In the genomic region with DNA sequence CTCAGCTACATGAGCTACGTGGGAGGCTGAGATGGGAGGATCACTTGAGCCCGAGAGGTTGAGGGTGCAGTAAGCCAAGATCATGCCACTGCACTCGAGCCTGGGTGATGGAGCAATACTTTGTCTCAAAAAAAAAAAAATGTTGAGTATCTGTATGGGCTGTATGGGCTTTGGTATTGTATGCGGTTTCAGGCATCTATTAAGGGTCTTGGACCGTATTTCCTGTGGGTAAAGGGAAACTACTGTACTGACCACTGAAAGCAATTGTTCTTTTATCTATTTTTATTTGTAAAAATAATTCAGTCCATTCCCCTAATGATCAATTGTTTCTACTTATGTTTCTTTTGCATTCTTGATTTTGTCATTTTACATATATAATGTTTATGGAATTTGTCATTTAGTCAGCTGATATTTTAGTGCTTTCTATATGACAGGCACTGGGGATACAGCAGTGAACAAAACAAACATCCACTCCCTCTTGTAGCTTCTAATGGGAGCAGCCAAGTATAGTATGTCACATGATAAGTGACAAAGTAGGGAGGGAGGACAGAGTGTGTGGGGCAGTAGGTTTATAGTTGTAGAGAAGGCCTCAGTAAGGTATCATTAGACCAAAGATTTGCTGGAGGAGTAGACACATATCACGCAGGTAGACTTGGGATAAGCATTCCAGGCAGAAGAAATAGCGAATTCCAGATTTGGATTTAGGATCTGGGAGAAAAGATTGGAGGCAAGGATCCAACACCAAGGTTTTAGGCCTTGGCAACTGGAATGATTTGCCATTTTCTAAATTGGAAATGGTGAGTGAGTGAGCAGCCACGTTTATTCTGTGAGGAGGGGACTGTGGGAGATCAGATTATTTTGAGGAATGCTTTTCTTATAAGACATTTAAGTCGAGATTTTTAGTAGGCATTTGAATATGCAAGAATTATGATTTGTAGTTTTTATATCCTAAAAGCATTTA, we compare ENCODE assay signal across 11 cellular contexts. TPM values are rescaled to one million over a fixed set of nuclear protein-coding genes. Genes with fewer than 3 reads are reported as not detected.
A peak's percentile ranks its signal among the peaks of the same experiment; 100 is the strongest.
DNase-seq lines count a peak whose midpoint lies in the region; ATAC-seq and TF ChIP-seq lines count a peak whose summit lies in the region.
"Had no signal": no experiment of that assay in that cellular context is flagged by ENCODE, and none has a peak within 500 bp of the region (broad histone marks: within the 10 kb centered on the region; RNA-seq: fewer than 3 reads in every experiment).

No MANE protein-coding gene starts in this region.

- H3K9me3 ChIP-seq in cardiac muscle cell (ENCODE audit: low read depth) = no peaks in the 10 kb centered on the region
- H3K9me3 ChIP-seq in MM.1S (replicated peaks; ENCODE audit: insufficient read depth, low read length) = no peaks in the 10 kb centered on the region
- no peaks in the 10 kb centered on the region for H3K9me3 ChIP-seq in suprapubic skin
- H3K9me3 ChIP-seq: Peyer's patch, thoracic aorta had no signal

- TF ChIP-seq CTCF in CD14-positive monocyte (IDR thresholded peaks at IDR 0.05) (no peak), cardiac muscle cell (IDR thresholded peaks at IDR 0.05; ENCODE audit: low read depth, low read length) (no peak), MM.1S (IDR thresholded peaks at IDR 0.05; ENCODE audit: low read length) (no peak), suprapubic skin (IDR thresholded peaks at IDR 0.05) (no peak)

- no peak for DNase-seq in CD14-positive monocyte (ENCODE audit: low spot score)
- DNase-seq in cardiac muscle cell (ENCODE audit: low read depth in 1 of 2, low spot score in 1 of 2) = peak in 1 of 2 donors; percentile 18
- no peak for DNase-seq in MM.1S
- no peak for DNase-seq in suprapubic skin (ENCODE audit: low spot score in 2 of 2)
- DNase-seq in NCI-H2171 treated with DMSO at 0.1 percent for 48 hours (lab: John Stamatoyannopoulos, UW) = no peak
- no peak for DNase-seq in NCI-H524 (lab: John Stamatoyannopoulos, UW)
- DNase-seq: activated gamma-delta T cell treated with Interleukin-2 at 50 U/mL for 16 hours had no signal

- no peaks in the 10 kb centered on the region for H4K20me1 ChIP-seq in MM.1S (ENCODE audit: insufficient read depth, low read length)

- peaks cover 54% of the 10 kb centered on the region for H3K79me2 ChIP-seq in MM.1S (ENCODE audit: low read length)

- H3K27me3 ChIP-seq in cardiac muscle cell = no peaks in the 10 kb centered on the region
- H3K27me3 ChIP-seq in MM.1S (replicated peaks; ENCODE audit: insufficient read depth, low read length) = no peaks in the 10 kb centered on the region
- no peaks in the 10 kb centered on the region for H3K27me3 ChIP-seq in suprapubic skin
- H3K27me3 ChIP-seq: Peyer's patch had no signal

- H3K4me2 ChIP-seq in MM.1S (ENCODE audit: low read depth, low read length) = no peak overlapping the region

- H3K36me3 Mint-ChIP-seq in CD14-positive monocyte = peaks cover 16 to 31% of the 10 kb centered on the region in 2 donors

- H3K27me3 Mint-ChIP-seq in CD14-positive monocyte (ENCODE audit: low read depth in 3 of 3) = no peaks in the 10 kb centered on the region

- no peak overlapping the region for H2AFZ ChIP-seq in MM.1S (ENCODE audit: low read length)

- H3K27ac ChIP-seq in cardiac muscle cell = peak overlapping the region; percentile 49
- no peak overlapping the region for H3K27ac ChIP-seq in MM.1S (ENCODE audit: low read length)
- no peak overlapping the region for H3K27ac ChIP-seq in suprapubic skin
- H3K27ac ChIP-seq: thoracic aorta had no signal

- intact Hi-C loops in CD14-positive monocyte (cut with micrococcal nuclease) = no loop called here

- TF ChIP-seq EP300 in suprapubic skin (IDR thresholded peaks at IDR 0.05) = no peak

- H3F3A ChIP-seq in MM.1S (ENCODE audit: insufficient read depth, low read length) = no peaks in the 10 kb centered on the region

- H3K9ac ChIP-seq in MM.1S (ENCODE audit: low read length) = no peak overlapping the region

- ATAC-seq in GM19468 (IDR thresholded peaks at IDR 0.05; ENCODE audit: extremely low read depth, unreplicated experiment) (peak; percentile 82), HG03378 (IDR thresholded peaks at IDR 0.05; ENCODE audit: unreplicated experiment) (peak; percentile 78)

- no peaks in the 10 kb centered on the region for H3K9me2 ChIP-seq in MM.1S (replicated peaks; ENCODE audit: insufficient read depth, low read length)

- TF ChIP-seq POLR2A in suprapubic skin (IDR thresholded peaks at IDR 0.05) = no peak

- no peaks in the 10 kb centered on the region for H3K9me3 Mint-ChIP-seq in CD14-positive monocyte

- H3K27ac Mint-ChIP-seq in CD14-positive monocyte = peak overlapping the region; percentile 8 to 87 (median 66)

- H3K4me3 ChIP-seq in cardiac muscle cell (no peak overlapping the region), MM.1S (ENCODE audit: low read length) (no peak overlapping the region), suprapubic skin (no peak overlapping the region)
- H3K4me3 ChIP-seq: Peyer's patch, thoracic aorta had no signal

- no peaks in the 10 kb centered on the region for H3K36me3 ChIP-seq in cardiac muscle cell
- no peaks in the 10 kb centered on the region for H3K36me3 ChIP-seq in MM.1S (replicated peaks; ENCODE audit: insufficient read depth, low read length)
- H3K36me3 ChIP-seq in suprapubic skin = peaks cover 7% of the 10 kb centered on the region
- H3K36me3 ChIP-seq: Peyer's patch, thoracic aorta had no signal

- H3K4me1 ChIP-seq in cardiac muscle cell (ENCODE audit: low read depth) (no peaks in the 10 kb centered on the region), MM.1S (ENCODE audit: low read length) (no peaks in the 10 kb centered on the region), suprapubic skin (peaks cover 20% of the 10 kb centered on the region)

- 84% methylated on average over 9 of the region's 9 CpGs for WGBS in suprapubic skin

- H3K4me3 Mint-ChIP-seq in CD14-positive monocyte = no peak overlapping the region

- H3K4me1 Mint-ChIP-seq in CD14-positive monocyte = peaks cover 66% of the 10 kb centered on the region

RNA-seq across cellular contexts. Expression of a gene that starts 6.0 kb away (rescaled TPM):
- polyA plus RNA-seq in CD14-positive monocyte = 100 to 1,000 TPM; 262 to 315 TPM
- total RNA-seq in cardiac muscle cell = 137 and 197 TPM in 2 replicates
- polyA plus RNA-seq in cardiac muscle cell = 178 and 189 TPM in 2 replicates
- 10 to 100 TPM; 57.4 to 67.6 (median 66.6) TPM for total RNA-seq in suprapubic skin

RNA-seq across cellular contexts. Expression of a gene that starts 9.3 kb away (rescaled TPM):
- polyA plus RNA-seq in CD14-positive monocyte (1 to 10 TPM; 4.5 to 7.2 TPM), cardiac muscle cell (14.1 and 15.7 TPM in 2 replicates)
- total RNA-seq in cardiac muscle cell (35.7 and 55.8 TPM in 2 replicates), suprapubic skin (10 to 100 TPM; 21.0 to 31.3 (median 22.3) TPM)

RNA-seq across cellular contexts. Expression of a gene that starts 37.7 kb away (rescaled TPM):
- polyA plus RNA-seq in CD14-positive monocyte = 10 to 100 TPM in 1 of 2 donors, 1 to 10 TPM in 1; 5.2 to 10.3 TPM
- total RNA-seq in cardiac muscle cell = 9.9 and 13.2 TPM in 2 replicates
- 7.2 and 11.3 TPM in 2 replicates for polyA plus RNA-seq in cardiac muscle cell
- 10 to 100 TPM; 31.2 to 55.0 (median 44.4) TPM for total RNA-seq in suprapubic skin
